9 cellular contexts compared by ENCODE assay signal in genomic region chr9:110316255-110316921, GRCh38. TPM values are rescaled to one million over a fixed set of nuclear protein-coding genes. Genes with fewer than 3 reads are reported as not detected.
DNase-seq lines count a peak whose midpoint lies in the region; ATAC-seq and TF ChIP-seq lines count a peak whose summit lies in the region.
"Had no signal": no experiment of that assay in that cellular context is flagged by ENCODE, and none has a peak within 500 bp of the region (broad histone marks: within the 10 kb centered on the region; RNA-seq: fewer than 3 reads in every experiment).

No MANE protein-coding gene starts in this region.

- 33 to 57% methylated on average over 4 of the region's 4 CpGs for WGBS in sigmoid colon, 2 donors

- H3K27me3 Mint-ChIP-seq in CD4-positive, alpha-beta memory T cell, result peaks cover 1 to 12% of the 10 kb centered on the region in 2 donors
- H3K27me3 Mint-ChIP-seq in activated naive CD8-positive, alpha-beta T cell treated with anti-CD3 and anti-CD28 coated beads, Interleukin-2, amount 50 U/mL, for 24 hours, result peaks cover 2% of the 10 kb centered on the region

- POLR2A ChIA-PET in CD4-positive, alpha-beta memory T cell (lab: Charles Lee; ENCODE audit: partially characterized antibody), result no interaction called here

- no peaks in the 10 kb centered on the region for H3K9me3 ChIP-seq in CD4-positive, alpha-beta memory T cell (ENCODE audit: control insufficient read depth in 1 of 2, low read length in 2 of 2)
- H3K9me3 ChIP-seq in sigmoid colon, result no peaks in the 10 kb centered on the region

- peak overlapping the region in 2 of 7 donors; percentile 5 to 19 for H3K27ac Mint-ChIP-seq in CD4-positive, alpha-beta memory T cell
- H3K27ac Mint-ChIP-seq in activated naive CD8-positive, alpha-beta T cell treated with anti-CD3 and anti-CD28 coated beads, Interleukin-2, amount 50 U/mL, for 24 hours, result no peak overlapping the region

- peak overlapping the region in 7 of 8 donors; percentile 26 to 71 (median 60) for H3K4me3 Mint-ChIP-seq in CD4-positive, alpha-beta memory T cell
- H3K4me3 Mint-ChIP-seq in activated naive CD8-positive, alpha-beta T cell treated with anti-CD3 and anti-CD28 coated beads, Interleukin-2, amount 50 U/mL, for 24 hours, result peak overlapping the region; percentile 52

- H3K36me3 ChIP-seq in CD4-positive, alpha-beta memory T cell (ENCODE audit: insufficient read depth, low read length), result no peaks in the 10 kb centered on the region
- no peaks in the 10 kb centered on the region for H3K36me3 ChIP-seq in sigmoid colon

- DNase-seq in CD4-positive, alpha-beta memory T cell, result no peak
- DNase-seq in activated naive CD8-positive, alpha-beta T cell treated with anti-CD3 and anti-CD28 coated beads, Interleukin-2, amount 50 U/mL, for 24 hours, result no peak
- DNase-seq in NCI-H187 treated with DMSO at 0.1 percent for 48 hours (lab: John Stamatoyannopoulos, UW), result no peak
- no peak for DNase-seq in sigmoid colon
- no peak for DNase-seq in CD1c-positive myeloid dendritic cell (ENCODE audit: extremely low spot score)
- DNase-seq in activated CD4-positive, alpha-beta T cell treated with anti-CD3 and anti-CD28 coated beads, Interleukin-2, amount 50 U/mL, for 4 hours, result no peak
- DNase-seq: kidney had no signal

- H3K4me3 ChIP-seq in CD4-positive, alpha-beta memory T cell (ENCODE audit: low read length in 2 of 2), result no peak overlapping the region
- H3K4me3 ChIP-seq in sigmoid colon, result no peak overlapping the region

- no peaks in the 10 kb centered on the region for H3K4me1 ChIP-seq in CD4-positive, alpha-beta memory T cell (ENCODE audit: insufficient read depth, low read length)
- H3K4me1 ChIP-seq in sigmoid colon, result no peaks in the 10 kb centered on the region

- H3K36me3 Mint-ChIP-seq in CD4-positive, alpha-beta memory T cell, result no peaks in the 10 kb centered on the region
- peaks cover 2% of the 10 kb centered on the region for H3K36me3 Mint-ChIP-seq in activated naive CD8-positive, alpha-beta T cell treated with anti-CD3 and anti-CD28 coated beads, Interleukin-2, amount 50 U/mL, for 24 hours (ENCODE audit: low read depth)

- H3K4me1 Mint-ChIP-seq in CD4-positive, alpha-beta memory T cell, result peaks cover 5 to 15% (median 10%) of the 10 kb centered on the region in 4 donors
- peaks cover 8% of the 10 kb centered on the region for H3K4me1 Mint-ChIP-seq in activated naive CD8-positive, alpha-beta T cell treated with anti-CD3 and anti-CD28 coated beads, Interleukin-2, amount 50 U/mL, for 24 hours

- no peak for TF ChIP-seq POLR2A in sigmoid colon (IDR thresholded peaks at IDR 0.05)

- H3K27me3 ChIP-seq in CD4-positive, alpha-beta memory T cell (ENCODE audit: insufficient read depth, low read length), result no peaks in the 10 kb centered on the region
- H3K27me3 ChIP-seq in sigmoid colon, result no peaks in the 10 kb centered on the region

- peaks cover 0 to 13% (median 0%) of the 10 kb centered on the region in 8 donors for H3K9me3 Mint-ChIP-seq in CD4-positive, alpha-beta memory T cell
- peaks cover 11% of the 10 kb centered on the region for H3K9me3 Mint-ChIP-seq in activated naive CD8-positive, alpha-beta T cell treated with anti-CD3 and anti-CD28 coated beads, Interleukin-2, amount 50 U/mL, for 24 hours

- CTCF ChIA-PET in CD4-positive, alpha-beta memory T cell (lab: Charles Lee; ENCODE audit: partially characterized antibody), result interaction anchor here (0.8 kb wide), 1 partner anchor 10 kb away, joined by 3 read pairs; no protein-coding TSS in a partner anchor

- no peak for TF ChIP-seq CTCF in sigmoid colon (IDR thresholded peaks at IDR 0.05)

- ATAC-seq in GM19397 (IDR thresholded peaks at IDR 0.05; ENCODE audit: unreplicated experiment) (peak; percentile 96), HG03342 (IDR thresholded peaks at IDR 0.05; ENCODE audit: unreplicated experiment) (peak; percentile 99)
- no peak for ATAC-seq in activated naive CD8-positive, alpha-beta T cell treated with anti-CD3 and anti-CD28 coated beads, Interleukin-2, amount 50 U/mL, for 24 hours

- no peak overlapping the region for H3K27ac ChIP-seq in CD4-positive, alpha-beta memory T cell (ENCODE audit: low read depth, low read length)
- no peak overlapping the region for H3K27ac ChIP-seq in sigmoid colon

- intact Hi-C loops in CD4-positive, alpha-beta memory T cell (cut with micrococcal nuclease), result no loop called here
- intact Hi-C loops in sigmoid colon (cut with DNase I), result no loop called here

- no peak for TF ChIP-seq EP300 in sigmoid colon (IDR thresholded peaks at IDR 0.05)

RNA-seq across cellular contexts. Expression of gene TXNDC8, which starts 21.3 kb away (rescaled TPM):
- total RNA-seq in CD4-positive, alpha-beta memory T cell, result not detected
- not detected for polyA plus RNA-seq in CD4-positive, alpha-beta memory T cell
- total RNA-seq in sigmoid colon, result not detected
- not detected for polyA plus RNA-seq in sigmoid colon
- total RNA-seq: kidney had no signal
